22 cellular contexts compared by ENCODE assay signal in genomic region chr18:37554399-37554787, GRCh38. TPM values are rescaled to one million over a fixed set of nuclear protein-coding genes. Genes with fewer than 3 reads are reported as not detected.
DNase-seq lines count a peak whose midpoint lies in the region; ATAC-seq, FAIRE-seq and TF ChIP-seq lines count a peak whose summit lies in the region.
"Had no signal": no experiment of that assay in that cellular context is flagged by ENCODE, and none has a peak within 500 bp of the region (broad histone marks: within the 10 kb centered on the region; RNA-seq: fewer than 3 reads in every experiment).

No MANE protein-coding gene starts in this region.

- no peaks in the 10 kb centered on the region for H4K20me1 ChIP-seq in BLaER1

- H3K4me1 Mint-ChIP-seq in activated CD4-positive, alpha-beta T cell treated with anti-CD3 and anti-CD28 coated beads for 36 hours: no peaks in the 10 kb centered on the region
- H3K4me1 Mint-ChIP-seq in osteocyte (ENCODE audit: unreplicated experiment): no peaks in the 10 kb centered on the region

- CTCF ChIA-PET in activated CD4-positive, alpha-beta T cell treated with anti-CD3 and anti-CD28 coated beads for 36 hours (lab: Charles Lee): no interaction called here

- H3K27ac ChIP-seq in BLaER1: no peak overlapping the region
- no peak overlapping the region for H3K27ac ChIP-seq in HUES48 (ENCODE audit: low read depth, low read length)
- H3K27ac ChIP-seq in kidney (ENCODE audit: low read depth in 2 of 2, low read length in 2 of 2): no peak overlapping the region

- no peak for TF ChIP-seq CTCF in kidney (IDR thresholded peaks at IDR 0.05; ENCODE audit: borderline replicate concordance, extremely low read depth, insufficient read depth)
- TF ChIP-seq CTCF in osteocyte (IDR thresholded peaks at IDR 0.05): no peak

- ATAC-seq in HG03378 (IDR thresholded peaks at IDR 0.05; ENCODE audit: unreplicated experiment): no peak
- ATAC-seq in activated CD4-positive, alpha-beta T cell treated with anti-CD3 and anti-CD28 coated beads for 36 hours: no peak
- ATAC-seq in GM18520 (IDR thresholded peaks at IDR 0.05; ENCODE audit: unreplicated experiment): no peak

- intact Hi-C loops in kidney (cut with DNase I): no loop called here
- intact Hi-C loops in activated CD4-positive, alpha-beta T cell treated with anti-CD3 and anti-CD28 coated beads for 36 hours (cut with DNase I, micrococcal nuclease): no loop called here

- H3K4me1 ChIP-seq in BLaER1 (peaks cover 34% of the 10 kb centered on the region), HUES48 (ENCODE audit: control insufficient read depth, insufficient read depth, low read length) (peaks cover 14% of the 10 kb centered on the region), kidney (ENCODE audit: control insufficient read depth in 1 of 2, insufficient read depth in 1 of 2, low read depth in 1 of 2, low read length in 2 of 2) (peaks cover 0 to 2% of the 10 kb centered on the region in 2 donors)

- POLR2A ChIA-PET in activated CD4-positive, alpha-beta T cell treated with anti-CD3 and anti-CD28 coated beads for 36 hours (lab: Charles Lee): no interaction called here

- H3K4me3 ChIP-seq in BLaER1: no peak overlapping the region
- peak overlapping the region; percentile 46; the same call in 1 of the 2 replicates for H3K4me3 ChIP-seq in HUES48 (ENCODE audit: low read depth, low read length)
- no peak overlapping the region for H3K4me3 ChIP-seq in kidney (ENCODE audit: low read length in 2 of 2)

- H3K36me3 Mint-ChIP-seq in activated CD4-positive, alpha-beta T cell treated with anti-CD3 and anti-CD28 coated beads for 36 hours (ENCODE audit: low read depth): no peaks in the 10 kb centered on the region
- H3K36me3 Mint-ChIP-seq in osteocyte (ENCODE audit: unreplicated experiment): no peaks in the 10 kb centered on the region

- H3K27ac Mint-ChIP-seq in activated CD4-positive, alpha-beta T cell treated with anti-CD3 and anti-CD28 coated beads for 36 hours: no peak overlapping the region
- H3K27ac Mint-ChIP-seq in osteocyte (ENCODE audit: unreplicated experiment): no peak overlapping the region

- no peak for FAIRE-seq in kidney (lab: Jason Lieb, UNC)
- FAIRE-seq: A204.1, GM12891, GM18507, HTR-8/SVneo had no signal

- peak overlapping the region; percentile 47; the same call in 1 of the 2 replicates for H3K4me2 ChIP-seq in BLaER1

- DNase-seq in iPS DF 19.7 (ENCODE audit: low read depth, low spot score) (peak; percentile 90), kidney (peak; percentile 5), osteocyte (ENCODE audit: extremely low spot score, unreplicated experiment) (no peak)
- DNase-seq in activated CD4-positive, alpha-beta T cell treated with anti-CD3 and anti-CD28 coated beads for 36 hours: no peak
- DNase-seq: C1 segment of cervical spinal cord, DND-41, GF-D8, KBM-7, NCI-H1048, NCI-H2081 treated with DMSO at 0.1 percent for 48 hours, NCI-H526 treated with DMSO at 0.1 percent for 48 hours had no signal

- H3K36me3 ChIP-seq in BLaER1: no peaks in the 10 kb centered on the region
- H3K36me3 ChIP-seq in HUES48 (ENCODE audit: control insufficient read depth, insufficient read depth, low read length): no peaks in the 10 kb centered on the region
- H3K36me3 ChIP-seq in kidney (ENCODE audit: control insufficient read depth in 1 of 2, insufficient read depth in 2 of 2, low read length in 2 of 2): no peaks in the 10 kb centered on the region

- H3K9me3 Mint-ChIP-seq in activated CD4-positive, alpha-beta T cell treated with anti-CD3 and anti-CD28 coated beads for 36 hours (ENCODE audit: low read depth): no peaks in the 10 kb centered on the region
- H3K9me3 Mint-ChIP-seq in osteocyte (ENCODE audit: unreplicated experiment): no peaks in the 10 kb centered on the region

- H3K27me3 ChIP-seq in BLaER1: no peaks in the 10 kb centered on the region
- H3K27me3 ChIP-seq in HUES48 (ENCODE audit: control insufficient read depth, insufficient read depth, low read length): peaks cover 50% of the 10 kb centered on the region

- no peak overlapping the region for H3K4me3 Mint-ChIP-seq in activated CD4-positive, alpha-beta T cell treated with anti-CD3 and anti-CD28 coated beads for 36 hours
- no peak overlapping the region for H3K4me3 Mint-ChIP-seq in osteocyte (ENCODE audit: unreplicated experiment)

- peaks cover 5% of the 10 kb centered on the region for H3K27me3 Mint-ChIP-seq in activated CD4-positive, alpha-beta T cell treated with anti-CD3 and anti-CD28 coated beads for 36 hours
- H3K27me3 Mint-ChIP-seq in osteocyte (ENCODE audit: unreplicated experiment): no peaks in the 10 kb centered on the region

- H3K9me3 ChIP-seq in BLaER1: no peaks in the 10 kb centered on the region
- H3K9me3 ChIP-seq in HUES48 (ENCODE audit: control insufficient read depth, insufficient read depth, low read length): no peaks in the 10 kb centered on the region
- H3K9me3 ChIP-seq in kidney (ENCODE audit: control insufficient read depth in 1 of 2, low read length in 2 of 2): no peaks in the 10 kb centered on the region

- H3K9ac ChIP-seq in BLaER1: no peak overlapping the region
- no peak overlapping the region for H3K9ac ChIP-seq in HUES48 (ENCODE audit: low read depth, low read length)
- no peak overlapping the region for H3K9ac ChIP-seq in kidney (ENCODE audit: low read length in 2 of 2)

RNA-seq across cellular contexts. Expression of gene CELF4, which starts 11.2 kb away (rescaled TPM):
- 0.85 TPM for total RNA-seq in kidney
- polyA plus RNA-seq in kidney (ENCODE audit: insufficient read depth, low read depth, low replicate concordance): 1.5 TPM
- total RNA-seq in activated CD4-positive, alpha-beta T cell treated with anti-CD3 and anti-CD28 coated beads for 36 hours: not detected
- not detected in 2 replicates for total RNA-seq in osteocyte
- total RNA-seq: H4, MCF 10A, RPMI7951 had no signal

Comparison
In these comparisons a context has a peak if more than half of its experiments do, and no peak if none do; other contexts are left out.
1. DNase-seq: peak in iPS DF 19.7 (single experiment) and kidney (single experiment); none in activated CD4-positive, alpha-beta T cell treated with anti-CD3 and anti-CD28 coated beads for 36 hours (single experiment) and osteocyte (single experiment).